ENCODE assay signal across 12 cellular contexts in the genomic region with DNA sequence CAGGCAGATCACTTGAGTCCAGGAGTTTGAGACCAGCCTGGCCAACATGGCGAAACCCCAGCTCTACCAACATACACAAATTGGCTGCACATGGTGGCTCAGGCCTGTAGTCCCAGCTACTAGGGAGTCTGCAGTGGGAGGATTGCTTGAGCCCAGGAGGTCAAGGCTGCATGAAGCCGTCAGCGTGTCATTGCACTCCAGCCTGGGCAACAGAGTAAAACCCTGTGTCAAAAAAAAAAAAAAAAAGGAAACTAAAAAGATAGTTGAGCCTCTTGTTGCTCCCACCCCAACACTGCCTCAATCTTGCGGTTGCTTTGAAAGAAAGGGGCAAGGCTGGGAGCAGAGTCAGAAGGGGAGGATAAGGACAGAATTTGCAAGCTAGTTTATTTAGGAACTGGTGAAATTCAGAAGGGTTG.
DNase-seq lines count a peak whose midpoint lies in the region; ATAC-seq and TF ChIP-seq lines count a peak whose summit lies in the region.
"Had no signal": no experiment of that assay in that cellular context is flagged by ENCODE, and none has a peak within 500 bp of the region (broad histone marks: within the 10 kb centered on the region; RNA-seq: fewer than 3 reads in every experiment).

No MANE protein-coding gene starts in this region.

- H3K27ac ChIP-seq in OCI-LY7 (ENCODE audit: low read depth, low read length, poor library complexity, severe bottlenecking) (no peak overlapping the region), smooth muscle cell (ENCODE audit: low read depth) (no peak overlapping the region), tibial nerve (no peak overlapping the region)
- H3K27ac ChIP-seq: 22Rv1, heart right ventricle had no signal

- peaks cover 10% of the 10 kb centered on the region for H3K27me3 ChIP-seq in smooth muscle cell (ENCODE audit: low read depth)
- H3K27me3 ChIP-seq in tibial nerve: no peaks in the 10 kb centered on the region

- H3K4me2 ChIP-seq in OCI-LY7 (ENCODE audit: low read length) (peak overlapping the region; percentile 46; the same call in 1 of the 2 replicates), smooth muscle cell (peak overlapping the region; percentile 68)

- H3K9me2 ChIP-seq in OCI-LY7 (ENCODE audit: insufficient read depth, low read length): no peaks in the 10 kb centered on the region

- H3K9me3 ChIP-seq in OCI-LY7 (ENCODE audit: low read length): no peaks in the 10 kb centered on the region
- no peaks in the 10 kb centered on the region for H3K9me3 ChIP-seq in smooth muscle cell (replicated peaks; ENCODE audit: low read depth)
- no peaks in the 10 kb centered on the region for H3K9me3 ChIP-seq in tibial nerve
- H3K9me3 ChIP-seq: heart right ventricle had no signal

- H3K36me3 ChIP-seq in OCI-LY7 (ENCODE audit: insufficient read depth, low read length) (no peaks in the 10 kb centered on the region), smooth muscle cell (ENCODE audit: low read depth) (no peaks in the 10 kb centered on the region), tibial nerve (no peaks in the 10 kb centered on the region)
- H3K36me3 ChIP-seq: heart right ventricle had no signal

- H3K27ac Mint-ChIP-seq in activated CD4-positive, alpha-beta T cell treated with anti-CD3 and anti-CD28 coated beads for 36 hours: no peak overlapping the region
- H3K27ac Mint-ChIP-seq: activated CD8-positive, alpha-beta memory T cell treated with anti-CD3 and anti-CD28 coated beads, Interleukin-2, amount 10 ng/mL, durations not matched to agents 7 days and 5 days; natural killer cell had no signal

- DNase-seq in activated CD4-positive, alpha-beta T cell treated with anti-CD3 and anti-CD28 coated beads for 36 hours: no peak
- no peak for DNase-seq in activated CD4-positive, alpha-beta T cell treated with anti-CD3 and anti-CD28 coated beads for 1 hour
- DNase-seq in OCI-LY7 (ENCODE audit: low spot score) (no peak), fibroblast of peridontal ligament (ENCODE audit: extremely low read depth) (peak; percentile 60), smooth muscle cell (lab: John Stamatoyannopoulos, UW; ENCODE audit: unreplicated experiment) (no peak), NCI-H446 (lab: John Stamatoyannopoulos, UW) (no peak), tibial nerve (ENCODE audit: low spot score in 2 of 2) (no peak), UCSD-AML1 (lab: John Stamatoyannopoulos, UW; ENCODE audit: unreplicated experiment) (no peak)

- H3K27me3 Mint-ChIP-seq in activated CD4-positive, alpha-beta T cell treated with anti-CD3 and anti-CD28 coated beads for 36 hours: no peaks in the 10 kb centered on the region

- H3K9me3 Mint-ChIP-seq in activated CD4-positive, alpha-beta T cell treated with anti-CD3 and anti-CD28 coated beads for 36 hours (ENCODE audit: low read depth): no peaks in the 10 kb centered on the region
- H3K9me3 Mint-ChIP-seq: natural killer cell had no signal

- no peaks in the 10 kb centered on the region for H3K79me2 ChIP-seq in OCI-LY7 (ENCODE audit: insufficient read depth, low read depth, low read length)
- H3K79me2 ChIP-seq in smooth muscle cell (ENCODE audit: low read depth): no peaks in the 10 kb centered on the region

- H2AFZ ChIP-seq in OCI-LY7 (ENCODE audit: low read length) (peak overlapping the region; percentile 94), smooth muscle cell (ENCODE audit: low read depth) (no peak overlapping the region)

- no peak overlapping the region for H3K9ac ChIP-seq in smooth muscle cell (ENCODE audit: low read depth)

- 93% methylated on average over 4 of the region's 4 CpGs for WGBS in smooth muscle cell (ENCODE audit: low lambda C conversion rate)
- WGBS in tibial nerve, 2 donors: 77 to 82% methylated on average over 4 of the region's 4 CpGs

- TF ChIP-seq CTCF in OCI-LY7 (conservative IDR thresholded peaks at IDR 0.05; ENCODE audit: low read length) (no peak), smooth muscle cell (IDR thresholded peaks at IDR 0.05; ENCODE audit: borderline replicate concordance, insufficient read depth, poor library complexity, severe bottlenecking) (no peak), tibial nerve (IDR thresholded peaks at IDR 0.05) (no peak)

- H3F3A ChIP-seq in smooth muscle cell (ENCODE audit: low read depth): no peaks in the 10 kb centered on the region

- intact Hi-C loops in activated CD4-positive, alpha-beta T cell treated with anti-CD3 and anti-CD28 coated beads for 36 hours (cut with DNase I, micrococcal nuclease): loop anchor here (1.0 to 2.0 kb wide), 6 partner anchors 19 to 390 kb away; no protein-coding TSS in a partner anchor
- intact Hi-C loops in OCI-LY7 (cut with micrococcal nuclease; ENCODE audit: unreplicated experiment): loop anchor here (1.0 to 10.0 kb wide), 3 partner anchors 108 to 423 kb away; no protein-coding TSS in a partner anchor

- H3K4me1 Mint-ChIP-seq in activated CD4-positive, alpha-beta T cell treated with anti-CD3 and anti-CD28 coated beads for 36 hours: peaks cover 31% of the 10 kb centered on the region
- H3K4me1 Mint-ChIP-seq: activated CD8-positive, alpha-beta memory T cell treated with anti-CD3 and anti-CD28 coated beads, Interleukin-2, amount 10 ng/mL, durations not matched to agents 7 days and 5 days had no signal

- H3K36me3 Mint-ChIP-seq in activated CD4-positive, alpha-beta T cell treated with anti-CD3 and anti-CD28 coated beads for 36 hours (ENCODE audit: low read depth): no peaks in the 10 kb centered on the region
- H3K36me3 Mint-ChIP-seq: activated CD8-positive, alpha-beta memory T cell treated with anti-CD3 and anti-CD28 coated beads, Interleukin-2, amount 10 ng/mL, durations not matched to agents 7 days and 5 days; natural killer cell had no signal

- H3K4me3 ChIP-seq in OCI-LY7 (ENCODE audit: low read depth, low read length, poor library complexity, severe bottlenecking) (no peak overlapping the region), smooth muscle cell (no peak overlapping the region), tibial nerve (no peak overlapping the region)
- H3K4me3 ChIP-seq: heart right ventricle had no signal

- no peak for TF ChIP-seq EP300 in tibial nerve (IDR thresholded peaks at IDR 0.05)

- peak; percentile 6 for ATAC-seq in activated CD4-positive, alpha-beta T cell treated with anti-CD3 and anti-CD28 coated beads for 36 hours

- H3K4me3 Mint-ChIP-seq in activated CD4-positive, alpha-beta T cell treated with anti-CD3 and anti-CD28 coated beads for 36 hours: no peak overlapping the region
- H3K4me3 Mint-ChIP-seq: activated CD8-positive, alpha-beta memory T cell treated with anti-CD3 and anti-CD28 coated beads, Interleukin-2, amount 10 ng/mL, durations not matched to agents 7 days and 5 days; natural killer cell had no signal

- BruUV-seq in OCI-LY7 (replicated peaks; lab: Mats Ljungman, UMichigan): no TSS peak

- H3K4me1 ChIP-seq in OCI-LY7 (ENCODE audit: insufficient read depth, low read length, poor library complexity, severe bottlenecking) (peaks cover 9% of the 10 kb centered on the region), smooth muscle cell (ENCODE audit: low read depth) (no peaks in the 10 kb centered on the region), tibial nerve (peaks cover 0 to 20% (median 4%) of the 10 kb centered on the region in 4 donors)

- CTCF ChIA-PET in activated CD4-positive, alpha-beta T cell treated with anti-CD3 and anti-CD28 coated beads for 36 hours (lab: Charles Lee): interaction anchor here (0.6 to 6.3 kb wide), 39 partner anchors 13 to 1259 kb away, joined by 3 to 47 read pairs (median 4); no protein-coding TSS in a partner anchor
- CTCF ChIA-PET in OCI-LY7 (lab: Charles Lee; ENCODE audit: unreplicated experiment): interaction anchor here (0.7 to 2.1 kb wide), 4 partner anchors 27 to 385 kb away, joined by 3 to 9 read pairs (median 6); no protein-coding TSS in a partner anchor

- no peak for TF ChIP-seq POLR2A in tibial nerve (IDR thresholded peaks at IDR 0.05)

- POLR2A ChIA-PET in activated CD4-positive, alpha-beta T cell treated with anti-CD3 and anti-CD28 coated beads for 36 hours (lab: Charles Lee): interaction anchor here (0.6 to 0.7 kb wide), 2 partner anchors 164 to 769 kb away, joined by 3 to 5 read pairs; no protein-coding TSS in a partner anchor
- POLR2A ChIA-PET in OCI-LY7 (lab: Charles Lee): interaction anchor here (0.6 to 1.0 kb wide), 5 partner anchors 22 to 432 kb away, joined by 3 to 5 read pairs (median 4); no protein-coding TSS in a partner anchor

- no peaks in the 10 kb centered on the region for H4K20me1 ChIP-seq in OCI-LY7 (ENCODE audit: insufficient read depth, low read length)
- H4K20me1 ChIP-seq in smooth muscle cell (ENCODE audit: low read depth): no peaks in the 10 kb centered on the region
